15 cellular contexts compared by ENCODE assay signal in genomic region chr6:14207493-14207892, GRCh38.
"Had no signal": no experiment of that assay in that cellular context is flagged by ENCODE, and none has a peak within 500 bp of the region (broad histone marks: within the 10 kb centered on the region; RNA-seq: fewer than 3 reads in every experiment).

No MANE protein-coding gene starts in this region.

- H3K4me3 ChIP-seq: esophagus squamous epithelium, heart left ventricle, lower lobe of right lung, psoas muscle, sigmoid colon, upper lobe of right lung had no signal

- DNase-seq: activated CD4-positive, alpha-beta memory T cell treated with anti-CD3 and anti-CD28 coated beads, Interleukin-2, amount 10 ng/mL, durations not matched to agents 7 days and 5 days; activated CD4-positive, alpha-beta T cell treated with anti-CD3 and anti-CD28 coated beads for 1 hour; aorta; esophagus squamous epithelium; foreskin keratinocyte; heart left ventricle; islet precursor cell; lower lobe of right lung; psoas muscle; sigmoid colon; stimulated activated CD4-positive, alpha-beta T cell treated with anti-CD3 and anti-CD28 coated beads, Interleukin-2, amount 100 ng/mL, for 48 hours; upper lobe of right lung had no signal

- H3K36me3 ChIP-seq: esophagus squamous epithelium, heart left ventricle, lower lobe of right lung, sigmoid colon, upper lobe of right lung had no signal

- H3K27ac Mint-ChIP-seq: activated CD4-positive, alpha-beta memory T cell treated with anti-CD3 and anti-CD28 coated beads, Interleukin-2, amount 10 ng/mL, durations not matched to agents 7 days and 5 days; natural killer cell treated with Interleukin-12 subunit alpha and Interleukin-12 subunit beta and Interleukin-15 and Interleukin-18, amount 100 ng/mL, for 72 hours; stimulated activated naive CD8-positive, alpha-beta T cell treated with anti-CD3 and anti-CD28 coated beads, Interleukin-15, Interleukin-2, amounts not matched to agents 100 ng/mL and 50 ng/mL, for 24 hours had no signal

- H3K9me3 Mint-ChIP-seq: activated CD4-positive, alpha-beta memory T cell treated with anti-CD3 and anti-CD28 coated beads, Interleukin-2, amount 10 ng/mL, durations not matched to agents 7 days and 5 days; natural killer cell treated with Interleukin-12 subunit alpha and Interleukin-12 subunit beta and Interleukin-15 and Interleukin-18, amount 100 ng/mL, for 72 hours; stimulated activated naive CD8-positive, alpha-beta T cell treated with anti-CD3 and anti-CD28 coated beads, Interleukin-15, Interleukin-2, amounts not matched to agents 100 ng/mL and 50 ng/mL, for 24 hours had no signal

- H3K9me3 ChIP-seq: esophagus squamous epithelium, heart left ventricle, lower lobe of right lung, psoas muscle, sigmoid colon, upper lobe of right lung had no signal

- H3K4me3 Mint-ChIP-seq: activated CD4-positive, alpha-beta memory T cell treated with anti-CD3 and anti-CD28 coated beads, Interleukin-2, amount 10 ng/mL, durations not matched to agents 7 days and 5 days; natural killer cell treated with Interleukin-12 subunit alpha and Interleukin-12 subunit beta and Interleukin-15 and Interleukin-18, amount 100 ng/mL, for 72 hours; stimulated activated naive CD8-positive, alpha-beta T cell treated with anti-CD3 and anti-CD28 coated beads, Interleukin-15, Interleukin-2, amounts not matched to agents 100 ng/mL and 50 ng/mL, for 24 hours had no signal

- H3K27me3 Mint-ChIP-seq: activated CD4-positive, alpha-beta memory T cell treated with anti-CD3 and anti-CD28 coated beads, Interleukin-2, amount 10 ng/mL, durations not matched to agents 7 days and 5 days; natural killer cell treated with Interleukin-12 subunit alpha and Interleukin-12 subunit beta and Interleukin-15 and Interleukin-18, amount 100 ng/mL, for 72 hours; stimulated activated naive CD8-positive, alpha-beta T cell treated with anti-CD3 and anti-CD28 coated beads, Interleukin-15, Interleukin-2, amounts not matched to agents 100 ng/mL and 50 ng/mL, for 24 hours had no signal

- FAIRE-seq: bronchial epithelial cell had no signal

- H3K27ac ChIP-seq: esophagus squamous epithelium, foreskin keratinocyte, heart left ventricle, lower lobe of right lung, psoas muscle, sigmoid colon, upper lobe of right lung had no signal

- ATAC-seq: foreskin keratinocyte; heart left ventricle; lower lobe of right lung; natural killer cell treated with Interleukin-12 subunit alpha and Interleukin-12 subunit beta and Interleukin-15 and Interleukin-18, amount 100 ng/mL, for 72 hours; psoas muscle; upper lobe of right lung had no signal

- H3K27me3 ChIP-seq: foreskin keratinocyte, heart left ventricle, sigmoid colon, upper lobe of right lung had no signal

- H3K36me3 Mint-ChIP-seq: natural killer cell treated with Interleukin-12 subunit alpha and Interleukin-12 subunit beta and Interleukin-15 and Interleukin-18, amount 100 ng/mL, for 72 hours had no signal
